Comparison of ENCODE assay signal across 8 cellular contexts in genomic region chr4:80266902-80267380, GRCh38.
A peak's percentile ranks its signal among the peaks of the same experiment; 100 is the strongest.
DNase-seq lines count a peak whose midpoint lies in the region; ATAC-seq lines count a peak whose summit lies in the region.

No MANE protein-coding gene starts in this region.

- peaks cover 100% of the 10 kb centered on the region for H3K27me3 ChIP-seq in HUES48 (ENCODE audit: control insufficient read depth, insufficient read depth, low read length)

- no peak for ATAC-seq in activated naive CD8-positive, alpha-beta T cell treated with anti-CD3 and anti-CD28 coated beads, Interleukin-2, amount 50 U/mL, for 24 hours
- peak; percentile 46 for ATAC-seq in stimulated activated naive CD8-positive, alpha-beta T cell treated with anti-CD3 and anti-CD28 coated beads, Interleukin-15, amount 100 ng/mL, for 72 hours
- no peak for ATAC-seq in GM21619 (IDR thresholded peaks at IDR 0.05; ENCODE audit: unreplicated experiment)

- no peaks in the 10 kb centered on the region for H3K36me3 Mint-ChIP-seq in activated naive CD8-positive, alpha-beta T cell treated with anti-CD3 and anti-CD28 coated beads, Interleukin-2, amount 50 U/mL, for 24 hours (ENCODE audit: low read depth)

- H3K27me3 Mint-ChIP-seq in activated naive CD8-positive, alpha-beta T cell treated with anti-CD3 and anti-CD28 coated beads, Interleukin-2, amount 50 U/mL, for 24 hours = peaks cover 87% of the 10 kb centered on the region
- peaks cover 83% of the 10 kb centered on the region for H3K27me3 Mint-ChIP-seq in stimulated activated naive CD8-positive, alpha-beta T cell treated with anti-CD3 and anti-CD28 coated beads, Interleukin-15, amount 100 ng/mL, for 72 hours

- H3K4me3 ChIP-seq in HUES48 (ENCODE audit: low read depth, low read length) (peak overlapping the region; percentile 51), iPS-18c (ENCODE audit: insufficient read depth, low read depth, low read length) (peak overlapping the region; percentile 49)

- H3K9me3 ChIP-seq in HUES48 (ENCODE audit: control insufficient read depth, insufficient read depth, low read length) (no peaks in the 10 kb centered on the region), iPS-18c (ENCODE audit: control insufficient read depth, insufficient read depth, low read length) (no peaks in the 10 kb centered on the region)

- H3K4me1 ChIP-seq in HUES48 (ENCODE audit: control insufficient read depth, insufficient read depth, low read length) = peaks cover 25% of the 10 kb centered on the region

- H3K4me3 Mint-ChIP-seq in activated naive CD8-positive, alpha-beta T cell treated with anti-CD3 and anti-CD28 coated beads, Interleukin-2, amount 50 U/mL, for 24 hours = peak overlapping the region; percentile 74
- peak overlapping the region; percentile 77 to 90 for H3K4me3 Mint-ChIP-seq in stimulated activated naive CD8-positive, alpha-beta T cell treated with anti-CD3 and anti-CD28 coated beads, Interleukin-15, amount 100 ng/mL, for 72 hours

- no peaks in the 10 kb centered on the region for H3K36me3 ChIP-seq in HUES48 (ENCODE audit: control insufficient read depth, insufficient read depth, low read length)

- H3K9ac ChIP-seq in HUES48 (ENCODE audit: low read depth, low read length) = no peak overlapping the region

- H3K9me3 Mint-ChIP-seq in activated naive CD8-positive, alpha-beta T cell treated with anti-CD3 and anti-CD28 coated beads, Interleukin-2, amount 50 U/mL, for 24 hours = no peaks in the 10 kb centered on the region
- H3K9me3 Mint-ChIP-seq in stimulated activated naive CD8-positive, alpha-beta T cell treated with anti-CD3 and anti-CD28 coated beads, Interleukin-15, amount 100 ng/mL, for 72 hours = no peaks in the 10 kb centered on the region

- DNase-seq in ELF-1 (ENCODE audit: low read depth, low spot score) = peak; percentile 28
- no peak for DNase-seq in activated naive CD8-positive, alpha-beta T cell treated with anti-CD3 and anti-CD28 coated beads, Interleukin-2, amount 50 U/mL, for 24 hours
- peak in 1 of 2 donors; percentile 15 for DNase-seq in stimulated activated naive CD8-positive, alpha-beta T cell treated with anti-CD3 and anti-CD28 coated beads, Interleukin-15, amount 100 ng/mL, for 72 hours
- no peak for DNase-seq in activated CD8-positive, alpha-beta memory T cell treated with anti-CD3 and anti-CD28 coated beads for 24 hours
- no peak for DNase-seq in AML-193 (lab: John Stamatoyannopoulos, UW)

- H3K27ac ChIP-seq in HUES48 (ENCODE audit: low read depth, low read length) = no peak overlapping the region

- H3K27ac Mint-ChIP-seq in activated naive CD8-positive, alpha-beta T cell treated with anti-CD3 and anti-CD28 coated beads, Interleukin-2, amount 50 U/mL, for 24 hours = no peak overlapping the region
- H3K27ac Mint-ChIP-seq in stimulated activated naive CD8-positive, alpha-beta T cell treated with anti-CD3 and anti-CD28 coated beads, Interleukin-15, amount 100 ng/mL, for 72 hours = no peak overlapping the region

- H3K4me1 Mint-ChIP-seq in activated naive CD8-positive, alpha-beta T cell treated with anti-CD3 and anti-CD28 coated beads, Interleukin-2, amount 50 U/mL, for 24 hours = peaks cover 22% of the 10 kb centered on the region
- peaks cover 36% of the 10 kb centered on the region for H3K4me1 Mint-ChIP-seq in stimulated activated naive CD8-positive, alpha-beta T cell treated with anti-CD3 and anti-CD28 coated beads, Interleukin-15, amount 100 ng/mL, for 72 hours
